Comparison of ENCODE assay signal across 2 cellular contexts in genomic region chr17:31575043-31575442, GRCh38.
TF ChIP-seq lines count a peak whose summit lies in the region.

No MANE protein-coding gene starts in this region.

TF ChIP-seq in IMR-90, 13 proteins besides CTCF, POLR2A, EP300 and RAD21:
- TF ChIP-seq USF2 (IDR thresholded peaks at IDR 0.05; ENCODE audit: low read depth, low read length) (no peak), SMC3 (IDR thresholded peaks at IDR 0.05; ENCODE audit: low read depth, low read length) (no peak), MXI1 (IDR thresholded peaks at IDR 0.05; ENCODE audit: borderline replicate concordance, low read depth, low read length) (no peak), MAFK (IDR thresholded peaks at IDR 0.05; ENCODE audit: low read depth, low read length) (no peak), ELK1 (IDR thresholded peaks at IDR 0.05; ENCODE audit: borderline replicate concordance, low read depth, low read length) (no peak), RFX5 (IDR thresholded peaks at IDR 0.05; ENCODE audit: low read depth, low read length) (no peak), MAZ (IDR thresholded peaks at IDR 0.05; ENCODE audit: borderline replicate concordance, low read depth, low read length) (no peak)
TF ChIP-seq in IMR-90: peak in this region for 0.

TF ChIP-seq in H1, 55 proteins besides CTCF, POLR2A, EP300 and RAD21:
- no peak for TF ChIP-seq HDAC6 (IDR thresholded peaks at IDR 0.05; ENCODE audit: low read depth, low read length)
- TF ChIP-seq POU5F1 (IDR thresholded peaks at IDR 0.05; ENCODE audit: low read depth, low read length) = no peak
- no peak for TF ChIP-seq CHD7 (IDR thresholded peaks at IDR 0.05; ENCODE audit: insufficient replicate concordance, low read length)
- no peak for TF ChIP-seq SP2 (IDR thresholded peaks at IDR 0.05; ENCODE audit: low read length)
- TF ChIP-seq KDM1A (IDR thresholded peaks at IDR 0.05; ENCODE audit: borderline replicate concordance, low read length) = no peak
- no peak for TF ChIP-seq MAX (IDR thresholded peaks at IDR 0.05)
- no peak for TF ChIP-seq GABPA (IDR thresholded peaks at IDR 0.05; ENCODE audit: borderline replicate concordance, insufficient read depth, low read length)
- TF ChIP-seq BRCA1 (IDR thresholded peaks at IDR 0.05; ENCODE audit: low read depth, low read length) = no peak
- no peak for TF ChIP-seq SIRT6 (IDR thresholded peaks at IDR 0.05; ENCODE audit: low read length)
- TF ChIP-seq CBX5 (IDR thresholded peaks at IDR 0.05; ENCODE audit: low read depth, low read length) = no peak
- no peak for TF ChIP-seq GTF2F1 (IDR thresholded peaks at IDR 0.05; ENCODE audit: borderline replicate concordance, low read depth, low read length)
- TF ChIP-seq RFX5 (IDR thresholded peaks at IDR 0.05; ENCODE audit: borderline replicate concordance, low read depth, low read length) = no peak
- TF ChIP-seq BACH1 (IDR thresholded peaks at IDR 0.05; ENCODE audit: low read length) = no peak
- TF ChIP-seq SRF (IDR thresholded peaks at IDR 0.05; ENCODE audit: low read depth, low read length) = no peak
- no peak for TF ChIP-seq CTBP2 (IDR thresholded peaks at IDR 0.05; ENCODE audit: borderline replicate concordance, insufficient read depth, insufficient read length, low read length)
- no peak for TF ChIP-seq SIN3A (conservative IDR thresholded peaks at IDR 0.05 in 1 of 2, IDR thresholded peaks at IDR 0.05 in 1 of 2; ENCODE audit: low read depth in 1 of 2, low read length in 2 of 2)
- TF ChIP-seq TEAD4 (IDR thresholded peaks at IDR 0.05; ENCODE audit: low read depth, low read length) = no peak
- no peak for TF ChIP-seq SIX5 (IDR thresholded peaks at IDR 0.05; ENCODE audit: low read depth, low read length)
- no peak for TF ChIP-seq TCF12 (IDR thresholded peaks at IDR 0.05; ENCODE audit: low read depth, low read length)
